Comparison of ENCODE assay signal across 26 cellular contexts in genomic region chr4:24164797-24165196, GRCh38.
"Had no signal": no experiment of that assay in that cellular context is flagged by ENCODE, and none has a peak within 500 bp of the region (broad histone marks: within the 10 kb centered on the region; RNA-seq: fewer than 3 reads in every experiment).

No MANE protein-coding gene starts in this region.

- H3K36me3 ChIP-seq: colonic mucosa, esophagus squamous epithelium, gastrocnemius medialis, heart right ventricle, left lung, lower lobe of right lung had no signal

- H3K9me3 ChIP-seq: colonic mucosa, esophagus squamous epithelium, gastrocnemius medialis, left lung, lower lobe of right lung, mucosa of descending colon had no signal

- ATAC-seq: effector memory CD8-positive, alpha-beta T cell; esophagus mucosa; gastrocnemius medialis; left cardiac atrium; left lung; left ventricle myocardium superior; lower lobe of right lung; mucosa of descending colon had no signal

- H3K4me3 ChIP-seq: colonic mucosa, esophagus squamous epithelium, gastrocnemius medialis, heart right ventricle, left lung, lower lobe of right lung, mucosa of descending colon had no signal

- H3K36me3 Mint-ChIP-seq: mesothelial cell of epicardium, naive B cell had no signal

- H3K9me3 Mint-ChIP-seq: endodermal cell, mesothelial cell of epicardium had no signal

- H3K4me1 Mint-ChIP-seq: endodermal cell, mesothelial cell of epicardium, naive B cell had no signal

- H3K4me1 ChIP-seq: colonic mucosa, esophagus squamous epithelium, gastrocnemius medialis, left lung, lower lobe of right lung had no signal

- H3K27ac Mint-ChIP-seq: dendritic cell treated with granulocyte-macrophage colony-stimulating factor and Interleukin-4, amounts not matched to agents 40 ng/mL and 50 ng/mL, for 4 days; effector memory CD8-positive, alpha-beta T cell; endodermal cell; mesothelial cell of epicardium; naive B cell had no signal

- DNase-seq: colonic mucosa; cortex of kidney; effector CD8-positive, alpha-beta T cell; effector memory CD8-positive, alpha-beta T cell; endodermal cell; erythroblast; esophagus squamous epithelium; foreskin melanocyte; gastrocnemius medialis; glutamatergic neuron; head of caudate nucleus; heart right ventricle; hippocampal formation; left cardiac atrium; left lung; left ventricle myocardium superior; lower lobe of right lung; mucosa of descending colon; naive B cell had no signal

- FAIRE-seq: endometrium, islet of Langerhans, keratinocyte had no signal

- H3K27ac ChIP-seq: colonic mucosa, epithelial cell of prostate, esophagus squamous epithelium, gastrocnemius medialis, heart right ventricle, left lung, lower lobe of right lung had no signal

- H3K27me3 Mint-ChIP-seq: dendritic cell treated with granulocyte-macrophage colony-stimulating factor and Interleukin-4, amounts not matched to agents 40 ng/mL and 50 ng/mL, for 4 days; effector memory CD8-positive, alpha-beta T cell; naive B cell had no signal

- H3K27me3 ChIP-seq: colonic mucosa, esophagus squamous epithelium, gastrocnemius medialis, heart right ventricle, left lung had no signal

- H3K4me3 Mint-ChIP-seq: dendritic cell treated with granulocyte-macrophage colony-stimulating factor and Interleukin-4, amounts not matched to agents 40 ng/mL and 50 ng/mL, for 4 days; effector memory CD8-positive, alpha-beta T cell; endodermal cell; mesothelial cell of epicardium; naive B cell had no signal
